1 cellular context compared by ENCODE assay signal in genomic region chr17:27554152-27554551, GRCh38.
TF ChIP-seq lines count a peak whose summit lies in the region.

No MANE protein-coding gene starts in this region.

TF ChIP-seq in IMR-90, 13 proteins besides CTCF, POLR2A, EP300 and RAD21 (continued from another document):
- TF ChIP-seq MAZ (IDR thresholded peaks at IDR 0.05; ENCODE audit: borderline replicate concordance, low read depth, low read length) (no peak), BHLHE40 (IDR thresholded peaks at IDR 0.05; ENCODE audit: low read depth, low read length) (no peak), ELK1 (IDR thresholded peaks at IDR 0.05; ENCODE audit: borderline replicate concordance, low read depth, low read length) (no peak), CHD1 (IDR thresholded peaks at IDR 0.05; ENCODE audit: low read depth, low read length) (no peak), RCOR1 (IDR thresholded peaks at IDR 0.05; ENCODE audit: insufficient replicate concordance, low read length) (no peak)
